Comparison of ENCODE assay signal across 8 cellular contexts in genomic region chr16:29995330-29995910, GRCh38. TPM values are rescaled to one million over a fixed set of nuclear protein-coding genes. Genes with fewer than 3 reads are reported as not detected.
A peak's percentile ranks its signal among the peaks of the same experiment; 100 is the strongest.
DNase-seq lines count a peak whose midpoint lies in the region; ATAC-seq and TF ChIP-seq lines count a peak whose summit lies in the region.

HIRIP3 (minus strand) TSS chr16:29995617; CDS start chr16:29995605, 12 bp downstream.

- ATAC-seq in HG03460 (IDR thresholded peaks at IDR 0.05; ENCODE audit: unreplicated experiment) (peak; percentile 38), left lung (peak; percentile 70)

- intact Hi-C loops in left lung (cut with DNase I), result no loop called here

- H3K4me3 ChIP-seq in BJ (ENCODE audit: low read depth, low read length) (peak within 1 kb of the TSS; percentile 90), coronary artery (peak within 1 kb of the TSS; percentile 96), left lung (peak within 1 kb of the TSS; percentile 95 to 99)

- no peaks in the 10 kb centered on the region for H3K27me3 Mint-ChIP-seq in activated CD4-positive, alpha-beta T cell treated with anti-CD3 and anti-CD28 coated beads, Interleukin-2, amount 10 ng/mL, durations not matched to agents 7 days and 5 days

- CTCF ChIA-PET in BJ (lab: Yijun Ruan, JAX), result interaction anchor here (1.0 to 1.4 kb wide), 3 partner anchors 52 to 295 kb away, joined by 3 read pairs; partner anchors contain the start of gene PAGR1
- CTCF ChIA-PET in activated CD4-positive, alpha-beta T cell treated with anti-CD3 and anti-CD28 coated beads, Interleukin-2, amount 10 ng/mL, durations not matched to agents 7 days and 5 days (lab: Charles Lee), result interaction anchor here (0.5 to 1.1 kb wide), 6 partner anchors 10 to 287 kb away, joined by 3 to 4 read pairs (median 3); partner anchors contain the start of gene TAOK2

- H3K9me3 Mint-ChIP-seq in activated CD4-positive, alpha-beta T cell treated with anti-CD3 and anti-CD28 coated beads, Interleukin-2, amount 10 ng/mL, durations not matched to agents 7 days and 5 days, result no peaks in the 10 kb centered on the region

- H3K9me3 ChIP-seq in left lung, result no peaks in the 10 kb centered on the region

- peak within 1 kb of the TSS; percentile 96 for H3K27ac Mint-ChIP-seq in activated CD4-positive, alpha-beta T cell treated with anti-CD3 and anti-CD28 coated beads, Interleukin-2, amount 10 ng/mL, durations not matched to agents 7 days and 5 days

- H3K4me3 Mint-ChIP-seq in activated CD4-positive, alpha-beta T cell treated with anti-CD3 and anti-CD28 coated beads, Interleukin-2, amount 10 ng/mL, durations not matched to agents 7 days and 5 days, result peak within 1 kb of the TSS; percentile 98

- TF ChIP-seq CTCF in BJ (IDR thresholded peaks at IDR 0.05; ENCODE audit: insufficient read depth, low read depth, low read length) (no peak), coronary artery (IDR thresholded peaks at IDR 0.05) (no peak), left lung (IDR thresholded peaks at IDR 0.05) (no peak)

- H3K27me3 ChIP-seq in BJ (ENCODE audit: control insufficient read depth, insufficient read depth, low read length), result no peaks in the 10 kb centered on the region
- H3K27me3 ChIP-seq in left lung, result no peaks in the 10 kb centered on the region

- H3K27ac ChIP-seq in coronary artery (peak within 1 kb of the TSS; percentile 93 to 95), left lung (peak within 1 kb of the TSS; percentile 93 to 96)

- DNase-seq in BJ (ENCODE audit: low read depth) (no peak), GM19240 (ENCODE audit: insufficient read length, low spot score) (peak; percentile 95), NCI-H524 treated with DMSO at 0.1 percent for 48 hours (lab: John Stamatoyannopoulos, UW) (peak; percentile 51), coronary artery (ENCODE audit: low spot score) (peak; percentile 87), left lung (peak; percentile 87 to 94)
- peak; percentile 91 for DNase-seq in activated CD4-positive, alpha-beta T cell treated with anti-CD3 and anti-CD28 coated beads, Interleukin-2, amount 10 ng/mL, durations not matched to agents 7 days and 5 days
- peak; percentile 81 to 83 for DNase-seq in stimulated activated CD4-positive, alpha-beta T cell treated with anti-CD3 and anti-CD28 coated beads, Interleukin-2, amount 100 ng/mL, for 48 hours

- peaks cover 20 to 40% of the 10 kb centered on the region in 2 donors for H3K4me1 ChIP-seq in left lung

- H3K36me3 ChIP-seq in BJ (ENCODE audit: control insufficient read depth, insufficient read depth, low read length), result peaks cover 25% of the 10 kb centered on the region
- H3K36me3 ChIP-seq in left lung, result peaks cover 0 to 46% of the 10 kb centered on the region in 2 donors

- POLR2A ChIA-PET in BJ (lab: Charles Lee), result interaction anchor here (0.6 kb wide), 1 partner anchor 70 kb away, joined by 3 read pairs; the partner anchor contains the start of gene ALDOA
- POLR2A ChIA-PET in activated CD4-positive, alpha-beta T cell treated with anti-CD3 and anti-CD28 coated beads, Interleukin-2, amount 10 ng/mL, durations not matched to agents 7 days and 5 days (lab: Charles Lee), result no interaction called here

- H3K36me3 Mint-ChIP-seq in activated CD4-positive, alpha-beta T cell treated with anti-CD3 and anti-CD28 coated beads, Interleukin-2, amount 10 ng/mL, durations not matched to agents 7 days and 5 days (ENCODE audit: low read depth), result peaks cover 42% of the 10 kb centered on the region

- peaks cover 37% of the 10 kb centered on the region for H3K4me1 Mint-ChIP-seq in activated CD4-positive, alpha-beta T cell treated with anti-CD3 and anti-CD28 coated beads, Interleukin-2, amount 10 ng/mL, durations not matched to agents 7 days and 5 days

RNA-seq across cellular contexts. Expression of gene HIRIP3, which starts in this region (rescaled TPM):
- 7.7 and 9.6 TPM in 2 replicates for polyA plus RNA-seq in BJ (2011; rRNA removed)
- 3.3 and 4.5 TPM in 2 replicates for polyA minus RNA-seq in BJ (2011; rRNA and poly(A)+ RNA removed)
- 10 to 100 TPM; 37.0 to 45.0 TPM for total RNA-seq in activated CD4-positive, alpha-beta T cell treated with anti-CD3 and anti-CD28 coated beads, Interleukin-2, amount 10 ng/mL, durations not matched to agents 7 days and 5 days
- 10 to 100 TPM; 14.4 to 17.4 TPM for total RNA-seq in left lung
